In the genomic region with DNA sequence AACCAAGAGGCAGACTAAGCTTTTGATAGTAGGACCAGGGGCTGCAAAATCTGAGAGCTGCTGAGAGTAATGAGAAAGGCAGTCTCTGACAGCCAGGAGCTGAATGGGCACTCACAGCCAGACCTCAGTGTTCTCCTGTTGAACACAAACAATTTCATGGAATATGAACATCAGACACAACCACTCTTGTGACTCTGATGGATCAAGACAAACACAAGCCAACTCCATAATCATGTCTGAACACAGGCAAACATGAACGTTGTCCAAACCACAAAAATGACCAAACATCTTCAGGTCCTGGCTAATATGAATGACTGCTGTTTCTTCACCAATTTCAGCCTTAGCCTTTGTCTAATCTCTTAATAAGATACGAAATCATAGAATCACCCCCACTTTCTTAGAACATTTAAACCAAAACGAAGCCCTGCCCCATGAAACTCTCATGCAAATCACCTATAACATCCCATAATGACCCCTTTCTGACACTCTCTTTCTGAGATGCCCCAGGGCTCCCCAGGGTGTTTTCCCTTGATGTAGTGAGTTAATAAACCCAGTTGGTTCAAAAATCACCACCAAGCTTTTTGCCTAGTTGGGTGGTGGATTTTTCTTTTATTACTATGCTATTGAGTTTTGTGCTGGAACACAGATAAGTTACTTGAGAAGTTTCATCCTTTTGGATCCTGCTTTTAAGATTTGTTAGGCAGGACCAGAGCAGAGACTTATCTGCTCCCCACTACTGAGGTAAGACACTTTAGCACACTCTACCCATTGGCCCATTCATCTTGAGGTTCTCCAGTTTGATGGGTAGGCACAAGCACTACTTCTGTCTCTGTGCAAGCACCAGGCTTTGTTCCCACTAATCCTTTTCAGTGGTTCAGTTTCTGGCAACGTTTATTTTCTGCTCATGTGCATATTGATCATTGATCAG, we compare ENCODE assay signal across 10 cellular contexts. TPM values are rescaled to one million over a fixed set of nuclear protein-coding genes. Genes with fewer than 3 reads are reported as not detected.
DNase-seq lines count a peak whose midpoint lies in the region; ATAC-seq and TF ChIP-seq lines count a peak whose summit lies in the region.
"Had no signal": no experiment of that assay in that cellular context is flagged by ENCODE, and none has a peak within 500 bp of the region (broad histone marks: within the 10 kb centered on the region; RNA-seq: fewer than 3 reads in every experiment).

No MANE protein-coding gene starts in this region.

- H3K4me1 Mint-ChIP-seq in natural killer cell treated with Interleukin-12 subunit alpha and Interleukin-12 subunit beta and Interleukin-15 and Interleukin-18, amount 100 ng/mL, for 72 hours (ENCODE audit: low read depth in 2 of 2): peaks cover 52 to 63% of the 10 kb centered on the region in 2 donors
- H3K4me1 Mint-ChIP-seq in natural killer cell: peaks cover 6 to 7% of the 10 kb centered on the region in 2 donors
- H3K4me1 Mint-ChIP-seq in T-cell: peaks cover 60 to 63% (median 61%) of the 10 kb centered on the region in 3 donors

- intact Hi-C loops in natural killer cell (cut with micrococcal nuclease): no loop called here

- H3K27me3 Mint-ChIP-seq in natural killer cell treated with Interleukin-12 subunit alpha and Interleukin-12 subunit beta and Interleukin-15 and Interleukin-18, amount 100 ng/mL, for 72 hours: no peaks in the 10 kb centered on the region
- H3K27me3 Mint-ChIP-seq in natural killer cell (ENCODE audit: low read depth in 2 of 2) (peaks cover 0 to 4% of the 10 kb centered on the region in 2 donors), T-cell (no peaks in the 10 kb centered on the region)

- peak; percentile 84 for DNase-seq in natural killer cell treated with Interleukin-12 subunit alpha and Interleukin-12 subunit beta and Interleukin-15 and Interleukin-18, amount 100 ng/mL, for 72 hours (ENCODE audit: low spot score)
- DNase-seq in natural killer cell: no peak
- DNase-seq in T-cell: no peak
- peak; percentile 8 for DNase-seq in stimulated activated naive CD4-positive, alpha-beta T cell treated with Interleukin-2 at 50 U/mL for 16 hours (lab: John Stamatoyannopoulos, UW)
- no peak for DNase-seq in H4 (ENCODE audit: low spot score)
- DNase-seq in AML-193 (lab: John Stamatoyannopoulos, UW): no peak
- DNase-seq in C1 segment of cervical spinal cord (lab: John Stamatoyannopoulos, UW): no peak
- DNase-seq: NCI-H774 had no signal

- peak overlapping the region; percentile 90 for H3K4me3 Mint-ChIP-seq in natural killer cell treated with Interleukin-12 subunit alpha and Interleukin-12 subunit beta and Interleukin-15 and Interleukin-18, amount 100 ng/mL, for 72 hours
- H3K4me3 Mint-ChIP-seq in natural killer cell: no peak overlapping the region
- H3K4me3 Mint-ChIP-seq in T-cell: peak overlapping the region in 1 of 3 donors; percentile 50

- no peak for TF ChIP-seq CTCF in natural killer cell (IDR thresholded peaks at IDR 0.05)

- CTCF ChIA-PET in T-cell (lab: Charles Lee): interaction anchor here (0.7 to 3.0 kb wide), 23 partner anchors 12 to 1898 kb away, joined by 3 to 66 read pairs (median 5); a partner anchor contains a TSS

- peaks cover 16% of the 10 kb centered on the region for H3K36me3 Mint-ChIP-seq in natural killer cell treated with Interleukin-12 subunit alpha and Interleukin-12 subunit beta and Interleukin-15 and Interleukin-18, amount 100 ng/mL, for 72 hours
- H3K36me3 Mint-ChIP-seq in natural killer cell (no peaks in the 10 kb centered on the region), T-cell (no peaks in the 10 kb centered on the region)

- ATAC-seq in natural killer cell treated with Interleukin-12 subunit alpha and Interleukin-12 subunit beta and Interleukin-15 and Interleukin-18, amount 100 ng/mL, for 72 hours: peak; percentile 89 to 90
- ATAC-seq in natural killer cell (no peak), HG02885 (IDR thresholded peaks at IDR 0.05; ENCODE audit: poor library complexity, unreplicated experiment) (peak; percentile 74), T-cell (replicated peaks in 1 of 4) (no peak)

- POLR2A ChIA-PET in T-cell (lab: Charles Lee): interaction anchor here in 1 of 2 donors (0.6 kb wide), 1 partner anchor 282 kb away, joined by 6 read pairs; no protein-coding TSS in a partner anchor

- H3K27ac Mint-ChIP-seq in natural killer cell treated with Interleukin-12 subunit alpha and Interleukin-12 subunit beta and Interleukin-15 and Interleukin-18, amount 100 ng/mL, for 72 hours: peak overlapping the region; percentile 98
- H3K27ac Mint-ChIP-seq in natural killer cell (no peak overlapping the region), T-cell (peak overlapping the region; percentile 85 to 88)

- no peaks in the 10 kb centered on the region for H3K9me3 Mint-ChIP-seq in natural killer cell treated with Interleukin-12 subunit alpha and Interleukin-12 subunit beta and Interleukin-15 and Interleukin-18, amount 100 ng/mL, for 72 hours
- H3K9me3 Mint-ChIP-seq in natural killer cell (no peaks in the 10 kb centered on the region), T-cell (no peaks in the 10 kb centered on the region)

RNA-seq across cellular contexts. Expression of a gene that starts 5.9 kb away (rescaled TPM):
- total RNA-seq in natural killer cell treated with Interleukin-12 subunit alpha and Interleukin-12 subunit beta and Interleukin-15 and Interleukin-18, amount 100 ng/mL, for 72 hours: 100 to 1,000 TPM; 103 to 301 TPM
- total RNA-seq in natural killer cell: 10 to 100 TPM; 41.5 to 81.8 (median 79.2) TPM
- 100 to 1,000 TPM in 1 of 5 donors, 10 to 100 TPM in 4; 40.4 to 162 (median 71.6) TPM for total RNA-seq in T-cell
- 3.9 and 8.8 TPM in 2 replicates for total RNA-seq in H4 (2014; rRNA removed; shearing (Covaris generic))
- total RNA-seq: cardiac muscle cell had no signal

Comparison
In these comparisons a context has a peak if more than half of its experiments do, and no peak if none do; other contexts are left out.
1. ATAC-seq: peak in natural killer cell treated with Interleukin-12 subunit alpha and Interleukin-12 subunit beta and Interleukin-15 and Interleukin-18, amount 100 ng/mL, for 72 hours (2 of 2) and HG02885 (single experiment); none in natural killer cell (0 of 3) and T-cell (0 of 4).
2. DNase-seq: peak in natural killer cell treated with Interleukin-12 subunit alpha and Interleukin-12 subunit beta and Interleukin-15 and Interleukin-18, amount 100 ng/mL, for 72 hours (single experiment) and stimulated activated naive CD4-positive, alpha-beta T cell treated with Interleukin-2 at 50 U/mL for 16 hours (single experiment); none in natural killer cell (single experiment), T-cell (0 of 34), H4 (single experiment), AML-193 (0 of 2) and C1 segment of cervical spinal cord (0 of 14).
3. H3K27ac Mint-ChIP-seq: peak in natural killer cell treated with Interleukin-12 subunit alpha and Interleukin-12 subunit beta and Interleukin-15 and Interleukin-18, amount 100 ng/mL, for 72 hours (2 of 2) and T-cell (2 of 2); none in natural killer cell (0 of 2).